8 cellular contexts compared by ENCODE assay signal in genomic region chr16:74309789-74310781, GRCh38. TPM values are rescaled to one million over a fixed set of nuclear protein-coding genes. Genes with fewer than 3 reads are reported as not detected.
DNase-seq lines count a peak whose midpoint lies in the region; ATAC-seq and TF ChIP-seq lines count a peak whose summit lies in the region.

No MANE protein-coding gene starts in this region.

- no peak overlapping the region for H3K4me3 ChIP-seq in uterus

- in situ Hi-C loops in T47D (cut with HindIII; ENCODE audit: low pct_unique_long_range_greater_than_20kb, low sequenced_read_pairs): no loop called here

- no peaks in the 10 kb centered on the region for H3K4me1 Mint-ChIP-seq in Calu3 (ENCODE audit: low read depth, unreplicated experiment)

- H3K36me3 ChIP-seq in uterus: no peaks in the 10 kb centered on the region

- H3K27ac ChIP-seq in uterus: no peak overlapping the region

- no peaks in the 10 kb centered on the region for H3K27me3 ChIP-seq in uterus

- no peak for TF ChIP-seq POLR2A in uterus (IDR thresholded peaks at IDR 0.05)

- TF ChIP-seq CTCF in Calu3 (IDR thresholded peaks at IDR 0.05; ENCODE audit: unreplicated experiment) (peak; percentile 67), uterus (IDR thresholded peaks at IDR 0.05) (peak; percentile 50 to 65 (median 56))

- no peak overlapping the region for H3K4me3 Mint-ChIP-seq in Calu3 (ENCODE audit: low read depth, unreplicated experiment)

- H3K4me1 ChIP-seq in uterus: no peaks in the 10 kb centered on the region

- BruUV-seq in Calu3 (replicated peaks; lab: Mats Ljungman, UMichigan): no TSS peak

- peaks cover 24% of the 10 kb centered on the region for H3K36me3 Mint-ChIP-seq in Calu3 (ENCODE audit: insufficient read depth, unreplicated experiment)

- DNase-seq in Calu3: peak; percentile 38
- DNase-seq in NCI-H69 (lab: John Stamatoyannopoulos, UW): peak; percentile 57
- peak; percentile 47 to 73 for DNase-seq in T47D (ENCODE audit: low read depth in 1 of 2, low spot score in 1 of 2)
- DNase-seq in left kidney (ENCODE audit: low read depth, low spot score): peak; percentile 78
- no peak for DNase-seq in uterus

- no peaks in the 10 kb centered on the region for H3K9me3 Mint-ChIP-seq in Calu3 (ENCODE audit: low read depth, unreplicated experiment)

- no peak overlapping the region for H3K27ac Mint-ChIP-seq in Calu3 (ENCODE audit: unreplicated experiment)

- H3K27me3 Mint-ChIP-seq in Calu3 (ENCODE audit: unreplicated experiment): no peaks in the 10 kb centered on the region

- ATAC-seq in GM21717 (IDR thresholded peaks at IDR 0.05; ENCODE audit: unreplicated experiment) (peak; percentile 50), GM21526 (IDR thresholded peaks at IDR 0.05; ENCODE audit: low FRiP score, unreplicated experiment) (no peak), GM18502 (IDR thresholded peaks at IDR 0.05; ENCODE audit: poor library complexity, unreplicated experiment) (no peak)

- H3K9me3 ChIP-seq in uterus: no peaks in the 10 kb centered on the region

- CTCF ChIA-PET in Calu3 (lab: Charles Lee): interaction anchor here (0.6 to 1.3 kb wide), 6 partner anchors 12 to 1385 kb away, joined by 3 to 7 read pairs (median 4); partner anchors contain the start of gene PSMD7

- intact Hi-C loops in Calu3 (cut with micrococcal nuclease; ENCODE audit: unreplicated experiment) (loop anchor here (2.0 kb wide), 1 partner anchor 121 kb away; no protein-coding TSS in a partner anchor), uterus (cut with DNase I; ENCODE audit: low total_unique reads) (no loop called here)

RNA-seq across cellular contexts. Expression of gene PSMD7, which starts 13.5 kb away (rescaled TPM):
- total RNA-seq in Calu3 (2022) (149 and 152 TPM in 2 replicates), uterus (10 to 100 TPM; 49.8 to 76.8 (median 62.7) TPM)

Comparison
In these comparisons a context has a peak if more than half of its experiments do, and no peak if none do; other contexts are left out.
1. DNase-seq: peak in Calu3 (single experiment), NCI-H69 (single experiment), T47D (2 of 2) and left kidney (single experiment); none in uterus (0 of 2).